10 cellular contexts compared by ENCODE assay signal in genomic region chr16:11263737-11264136, GRCh38. TPM values are rescaled to one million over a fixed set of nuclear protein-coding genes. Genes with fewer than 3 reads are reported as not detected.
DNase-seq lines count a peak whose midpoint lies in the region; ATAC-seq, FAIRE-seq and TF ChIP-seq lines count a peak whose summit lies in the region.
"Had no signal": no experiment of that assay in that cellular context is flagged by ENCODE, and none has a peak within 500 bp of the region (broad histone marks: within the 10 kb centered on the region; RNA-seq: fewer than 3 reads in every experiment).

No MANE protein-coding gene starts in this region.

- no peak for FAIRE-seq in HTR-8/SVneo (lab: Jason Lieb, UNC)

- peak overlapping the region; percentile 14 for H3K4me3 ChIP-seq in DOHH2 (ENCODE audit: low read length)

- peaks cover 25% of the 10 kb centered on the region for H3K4me1 ChIP-seq in DOHH2 (ENCODE audit: control insufficient read depth, low read length)

- peak; percentile 16 for DNase-seq in activated CD4-positive, alpha-beta T cell treated with anti-CD3 and anti-CD28 coated beads for 1 hour
- peak; percentile 59 for DNase-seq in stimulated activated CD4-positive, alpha-beta T cell treated with anti-CD3 and anti-CD28 coated beads, Interleukin-15, amount 100 ng/mL, for 48 hours (ENCODE audit: low read depth in 2 of 2)
- DNase-seq in GOT3 (lab: John Stamatoyannopoulos, UW), result no peak
- no peak for DNase-seq in amygdala (lab: John Stamatoyannopoulos, UW)
- no peak for DNase-seq in WTC11 (ENCODE audit: low spot score)
- no peak for DNase-seq in HTR-8/SVneo (ENCODE audit: insufficient read length, low spot score)
- DNase-seq: NCI-H1694 treated with DMSO at 0.1 percent for 48 hours had no signal

- H3K27ac ChIP-seq in DOHH2 (ENCODE audit: low read depth, low read length), result no peak overlapping the region

- no peaks in the 10 kb centered on the region for H3K36me3 Mint-ChIP-seq in activated naive CD4-positive, alpha-beta T cell treated with anti-CD3 and anti-CD28 coated beads, Interleukin-2, amount 50 U/mL, for 24 hours
- no peaks in the 10 kb centered on the region for H3K36me3 Mint-ChIP-seq in WTC11

- H3K9me3 ChIP-seq in DOHH2 (ENCODE audit: control insufficient read depth, insufficient read depth, low read length), result no peaks in the 10 kb centered on the region

- peaks cover 33% of the 10 kb centered on the region for H3K4me1 Mint-ChIP-seq in activated naive CD4-positive, alpha-beta T cell treated with anti-CD3 and anti-CD28 coated beads, Interleukin-2, amount 50 U/mL, for 24 hours
- peaks cover 13% of the 10 kb centered on the region for H3K4me1 Mint-ChIP-seq in WTC11

- peak overlapping the region; percentile 91 for H3K27ac Mint-ChIP-seq in activated naive CD4-positive, alpha-beta T cell treated with anti-CD3 and anti-CD28 coated beads, Interleukin-2, amount 50 U/mL, for 24 hours
- H3K27ac Mint-ChIP-seq in WTC11, result no peak overlapping the region

- no peaks in the 10 kb centered on the region for H3F3A ChIP-seq in DOHH2 (ENCODE audit: control insufficient read depth, insufficient read depth)

- peaks cover 3% of the 10 kb centered on the region for H3K27me3 ChIP-seq in DOHH2 (ENCODE audit: control insufficient read depth, low read length)

- no peaks in the 10 kb centered on the region for H3K79me2 ChIP-seq in DOHH2 (ENCODE audit: control insufficient read depth, low read length)

- peak overlapping the region; percentile 45 for H3K4me2 ChIP-seq in DOHH2 (ENCODE audit: low read length)

- H3K9me2 ChIP-seq in DOHH2 (replicated peaks; ENCODE audit: control insufficient read depth, low read length), result no peaks in the 10 kb centered on the region

- peak overlapping the region; percentile 38 for H3K4me3 Mint-ChIP-seq in activated naive CD4-positive, alpha-beta T cell treated with anti-CD3 and anti-CD28 coated beads, Interleukin-2, amount 50 U/mL, for 24 hours
- H3K4me3 Mint-ChIP-seq in WTC11, result no peak overlapping the region

- POLR2A ChIA-PET in WTC11 (lab: Charles Lee), result no interaction called here

- no peaks in the 10 kb centered on the region for H3K27me3 Mint-ChIP-seq in activated naive CD4-positive, alpha-beta T cell treated with anti-CD3 and anti-CD28 coated beads, Interleukin-2, amount 50 U/mL, for 24 hours
- H3K27me3 Mint-ChIP-seq in WTC11 (ENCODE audit: low read depth), result no peaks in the 10 kb centered on the region; the same call in 1 of the 2 replicates

- TF ChIP-seq CTCF in DOHH2 (IDR thresholded peaks at IDR 0.05; ENCODE audit: low read depth, low read length, poor library complexity, severe bottlenecking) (no peak), WTC11 (IDR thresholded peaks at IDR 0.05) (no peak)

- ATAC-seq in WTC11, result no peak

- no peaks in the 10 kb centered on the region for H3K9me3 Mint-ChIP-seq in activated naive CD4-positive, alpha-beta T cell treated with anti-CD3 and anti-CD28 coated beads, Interleukin-2, amount 50 U/mL, for 24 hours
- H3K9me3 Mint-ChIP-seq in WTC11, result no peaks in the 10 kb centered on the region

- H4K20me1 ChIP-seq in DOHH2 (ENCODE audit: control insufficient read depth, insufficient read depth, low read depth, low read length), result no peaks in the 10 kb centered on the region

- no peaks in the 10 kb centered on the region for H3K36me3 ChIP-seq in DOHH2 (ENCODE audit: control insufficient read depth, low read length)

- CTCF ChIA-PET in WTC11 (lab: Charles Lee), result interaction anchor here (0.9 to 2.3 kb wide), 2 partner anchors 10 to 92 kb away, joined by 3 to 8 read pairs; partner anchors contain the start of gene PRM3

TF ChIP-seq in WTC11, 78 proteins besides CTCF, POLR2A, EP300 and RAD21 (continues in another document):
- TF ChIP-seq CBFB (CRISPR knock-in tag; IDR thresholded peaks at IDR 0.05; ENCODE audit: low read depth) (no peak), ZNF532 (CRISPR knock-in tag; IDR thresholded peaks at IDR 0.05; ENCODE audit: borderline replicate concordance) (no peak), NFE2L1 (CRISPR knock-in tag; IDR thresholded peaks at IDR 0.05) (no peak), CREM (CRISPR knock-in tag; IDR thresholded peaks at IDR 0.05) (no peak), ZNF416 (CRISPR knock-in tag; IDR thresholded peaks at IDR 0.05) (no peak), IRF1 (CRISPR knock-in tag; IDR thresholded peaks at IDR 0.05) (no peak), NR2C2 (CRISPR knock-in tag; IDR thresholded peaks at IDR 0.05) (no peak), MAX (CRISPR knock-in tag; IDR thresholded peaks at IDR 0.05) (no peak), MYBL2 (CRISPR knock-in tag; IDR thresholded peaks at IDR 0.05) (no peak), ATF2 (CRISPR knock-in tag; IDR thresholded peaks at IDR 0.05; ENCODE audit: borderline replicate concordance, low read depth) (no peak), ATF6 (CRISPR knock-in tag; IDR thresholded peaks at IDR 0.05) (no peak)

RNA-seq across cellular contexts. Expression of gene TNP2, which starts 5.4 kb away (rescaled TPM):
- not detected in 3 replicates for total RNA-seq in WTC11 (2021)
- total RNA-seq: fibroblast of lung had no signal

RNA-seq across cellular contexts. Expression of gene SOCS1, which starts 7.7 kb away (rescaled TPM):
- 62.3 to 67.1 TPM (median 62.5 TPM) in 3 replicates for total RNA-seq in WTC11 (2021)

RNA-seq across cellular contexts. Expression of gene PRM3, which starts 9.7 kb away (rescaled TPM):
- total RNA-seq in WTC11 (2021), result not detected in 3 replicates
- total RNA-seq: fibroblast of lung had no signal

RNA-seq across cellular contexts. Expression of gene PRM2, which starts 12.5 kb away (rescaled TPM):
- not detected in 3 replicates for total RNA-seq in WTC11 (2021)
- total RNA-seq: fibroblast of lung had no signal

RNA-seq across cellular contexts. Expression of gene PRM1, which starts 17.4 kb away (rescaled TPM):
- 0.48 TPM in 1 of 3 replicates, not detected in the others for total RNA-seq in WTC11 (2021)
- total RNA-seq: fibroblast of lung had no signal

Comparison
In these comparisons a context has a peak if more than half of its experiments do, and no peak if none do; other contexts are left out.
1. DNase-seq: peak in activated CD4-positive, alpha-beta T cell treated with anti-CD3 and anti-CD28 coated beads for 1 hour (single experiment) and stimulated activated CD4-positive, alpha-beta T cell treated with anti-CD3 and anti-CD28 coated beads, Interleukin-15, amount 100 ng/mL, for 48 hours (2 of 2); none in GOT3 (single experiment), amygdala (0 of 56), WTC11 (single experiment) and HTR-8/SVneo (single experiment).